ENCODE assay signal across 22 cellular contexts in genomic region chr11:133695376-133695775, GRCh38.
"Had no signal": no experiment of that assay in that cellular context is flagged by ENCODE, and none has a peak within 500 bp of the region (broad histone marks: within the 10 kb centered on the region; RNA-seq: fewer than 3 reads in every experiment).

No MANE protein-coding gene starts in this region.

- DNase-seq: IMR-90, Karpas-422, KG1, MG63, NCI-H1092, NCI-H1105 treated with DMSO at 0.1 percent for 48 hours, NCI-H1417 treated with DMSO at 0.1 percent for 48 hours, NCI-H146, NCI-H1694 treated with DMSO at 0.1 percent for 48 hours, NCI-H1930, NCI-H2081, NCI-H2107, NCI-H2227 treated with DMSO at 0.1 percent for 48 hours, NCI-H524, NCI-H526 treated with DMSO at 0.1 percent for 48 hours, NCI-H748 treated with DMSO at 0.1 percent for 48 hours, Right ventricle myocardium superior, RPMI8226, SIG-M5 had no signal

- H3K4me3 ChIP-seq: MG63, SJSA1, SK-N-MC had no signal

- H3K36me3 ChIP-seq: MG63, SJSA1 had no signal

- H3K27ac ChIP-seq: SJSA1, SK-N-MC had no signal

- H3K4me1 ChIP-seq: SJSA1 had no signal

- H3K9me3 ChIP-seq: MG63, SJSA1 had no signal

- H3K27me3 ChIP-seq: SJSA1 had no signal

- FAIRE-seq: RCC 7860 had no signal
